8 cellular contexts compared by ENCODE assay signal in genomic region chr16:85490971-85491771, GRCh38.
DNase-seq lines count a peak whose midpoint lies in the region; ATAC-seq and TF ChIP-seq lines count a peak whose summit lies in the region.

No MANE protein-coding gene starts in this region.

- 75% methylated on average over 15 of the region's 21 CpGs for WGBS in suprapubic skin

- TF ChIP-seq EP300 in suprapubic skin (IDR thresholded peaks at IDR 0.05), result no peak

- H3K36me3 ChIP-seq in BJ (ENCODE audit: control insufficient read depth, insufficient read depth, low read length) (no peaks in the 10 kb centered on the region), Karpas-422 (ENCODE audit: insufficient read depth, low read length) (no peaks in the 10 kb centered on the region), suprapubic skin (no peaks in the 10 kb centered on the region)

- no peak for DNase-seq in BJ (ENCODE audit: low read depth)
- peak; percentile 81 for DNase-seq in Karpas-422
- DNase-seq in activated T-cell treated with anti-CD3 and anti-CD28 coated beads, Interleukin-2, amount 50 U/mL, for 1 hour, result peak; percentile 57
- peak in 1 of 2 donors; percentile 67 for DNase-seq in left colon
- no peak for DNase-seq in suprapubic skin (ENCODE audit: low spot score in 2 of 2)

- no peak overlapping the region for H3K9ac ChIP-seq in Karpas-422 (ENCODE audit: low read length)

- H3K9me3 ChIP-seq in Karpas-422 (ENCODE audit: low read length) (no peaks in the 10 kb centered on the region), suprapubic skin (no peaks in the 10 kb centered on the region)

- H3K4me2 ChIP-seq in Karpas-422 (ENCODE audit: low read depth, low read length, poor library complexity, severe bottlenecking), result no peak overlapping the region

- no peak for TF ChIP-seq POLR2A in suprapubic skin (IDR thresholded peaks at IDR 0.05)

- H3K9me2 ChIP-seq in Karpas-422 (replicated peaks; ENCODE audit: insufficient read depth, low read length), result no peaks in the 10 kb centered on the region

- peaks cover 4% of the 10 kb centered on the region; the same call in 1 of the 2 replicates for H4K20me1 ChIP-seq in Karpas-422 (ENCODE audit: insufficient read depth, low read depth, low read length)

- CTCF ChIA-PET in BJ (lab: Yijun Ruan, JAX), result interaction anchor here (0.5 to 2.5 kb wide), 8 partner anchors 11 to 269 kb away, joined by 3 to 10 read pairs (median 3); no protein-coding TSS in a partner anchor

- H3K27me3 ChIP-seq in BJ (ENCODE audit: control insufficient read depth, insufficient read depth, low read length), result no peaks in the 10 kb centered on the region
- no peaks in the 10 kb centered on the region for H3K27me3 ChIP-seq in Karpas-422 (ENCODE audit: low read length)
- no peaks in the 10 kb centered on the region for H3K27me3 ChIP-seq in suprapubic skin

- H3K79me2 ChIP-seq in Karpas-422 (ENCODE audit: low read length), result no peaks in the 10 kb centered on the region

- no peak overlapping the region for H3K4me3 ChIP-seq in BJ (ENCODE audit: low read depth, low read length)
- no peak overlapping the region for H3K4me3 ChIP-seq in Karpas-422 (ENCODE audit: low read length)
- no peak overlapping the region for H3K4me3 ChIP-seq in suprapubic skin

- POLR2A ChIA-PET in BJ (lab: Charles Lee), result no interaction called here

- peak; percentile 65 for ATAC-seq in left colon
- no peak for ATAC-seq in GM18519 (IDR thresholded peaks at IDR 0.05; ENCODE audit: low FRiP score, unreplicated experiment)
- ATAC-seq in GM19455 (IDR thresholded peaks at IDR 0.05; ENCODE audit: unreplicated experiment), result no peak
- no peak for ATAC-seq in GM18517 (IDR thresholded peaks at IDR 0.05; ENCODE audit: unreplicated experiment)

- H3K4me1 ChIP-seq in Karpas-422 (ENCODE audit: low read length) (0 out of 2 replicates have a peak, but pooled peaks cover 3% of the 10 kb centered on the region), suprapubic skin (peaks cover 23% of the 10 kb centered on the region)

- H2AFZ ChIP-seq in Karpas-422 (ENCODE audit: low read length), result no peak overlapping the region

- TF ChIP-seq CTCF in BJ (IDR thresholded peaks at IDR 0.05; ENCODE audit: insufficient read depth, low read depth, low read length) (peak; percentile 48; the same call in 1 of the 2 replicates), suprapubic skin (IDR thresholded peaks at IDR 0.05) (peak in 1 of 2 donors; percentile 36)

- intact Hi-C loops in left colon (cut with DNase I, micrococcal nuclease), result no loop called here

- no peak overlapping the region for H3K27ac ChIP-seq in Karpas-422 (ENCODE audit: low read length)
- peak overlapping the region; percentile 17 for H3K27ac ChIP-seq in suprapubic skin

Comparison
In these comparisons a context has a peak if more than half of its experiments do, and no peak if none do; other contexts are left out.
1. DNase-seq: peak in Karpas-422 (single experiment) and activated T-cell treated with anti-CD3 and anti-CD28 coated beads, Interleukin-2, amount 50 U/mL, for 1 hour (single experiment); none in BJ (single experiment) and suprapubic skin (0 of 2).